Comparison of ENCODE assay signal across 17 cellular contexts in the genomic region with DNA sequence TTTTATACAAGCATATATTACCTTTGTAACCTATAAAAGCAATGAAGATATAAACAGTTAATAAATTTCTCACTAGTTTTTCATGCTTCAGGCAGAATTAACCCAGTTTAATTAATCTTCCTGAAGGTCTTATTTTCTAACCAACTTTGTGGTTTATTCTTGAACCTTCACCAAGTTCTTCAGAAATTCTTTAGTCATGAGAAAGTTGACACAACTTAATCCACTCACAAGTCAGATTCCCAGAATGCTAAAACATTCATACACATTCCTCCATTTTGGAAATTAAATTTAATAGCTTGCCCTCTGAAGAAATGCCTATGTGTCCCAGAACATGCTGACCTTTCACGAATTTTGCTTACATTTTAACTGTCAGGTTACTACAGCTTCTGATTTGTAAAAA.
"Had no signal": no experiment of that assay in that cellular context is flagged by ENCODE, and none has a peak within 500 bp of the region (broad histone marks: within the 10 kb centered on the region; RNA-seq: fewer than 3 reads in every experiment).

No MANE protein-coding gene starts in this region.

- H3K27ac ChIP-seq: ascending aorta, psoas muscle, stomach, thoracic aorta had no signal

- H3K36me3 ChIP-seq: ascending aorta, stomach, thoracic aorta had no signal

- H3K4me1 ChIP-seq: ascending aorta, psoas muscle, stomach had no signal

- H3K4me3 ChIP-seq: ascending aorta, mucosa of descending colon, psoas muscle, stomach, thoracic aorta had no signal

- H3K27me3 ChIP-seq: ascending aorta, stomach had no signal

- ATAC-seq: activated CD4-positive, alpha-beta T cell treated with anti-CD3 and anti-CD28 coated beads for 36 hours; left colon; mucosa of descending colon; psoas muscle had no signal

- H3K9me3 ChIP-seq: psoas muscle had no signal

- DNase-seq: activated CD4-positive, alpha-beta memory T cell treated with anti-CD3 and anti-CD28 coated beads, Interleukin-2, amount 10 ng/mL, durations not matched to agents 7 days and 5 days; activated CD4-positive, alpha-beta T cell treated with anti-CD3 and anti-CD28 coated beads for 36 hours; activated gamma-delta T cell treated with Interleukin-2 at 50 U/mL for 16 hours; activated naive CD8-positive, alpha-beta T cell treated with anti-CD3 and anti-CD28 coated beads for 36 hours; activated T-cell treated with anti-CD3 and anti-CD28 coated beads, Interleukin-2, amount 50 U/mL, for 48 hours; central memory CD4-positive, alpha-beta T cell; cortex of kidney; effector memory CD4-positive, alpha-beta T cell; immature natural killer cell; left colon; mucosa of descending colon; occipital lobe; psoas muscle; stomach; SW 1271 had no signal
